Comparison of ENCODE assay signal across 19 cellular contexts in genomic region chr2:229610871-229611270, GRCh38.
A peak's percentile ranks its signal among the peaks of the same experiment; 100 is the strongest.
DNase-seq lines count a peak whose midpoint lies in the region; TF ChIP-seq lines count a peak whose summit lies in the region.
"Had no signal": no experiment of that assay in that cellular context is flagged by ENCODE, and none has a peak within 500 bp of the region (broad histone marks: within the 10 kb centered on the region; RNA-seq: fewer than 3 reads in every experiment).

No MANE protein-coding gene starts in this region.

- H3K36me3 Mint-ChIP-seq in MCF 10A (ENCODE audit: insufficient read depth, unreplicated experiment) = no peaks in the 10 kb centered on the region
- H3K36me3 Mint-ChIP-seq: activated naive CD4-positive, alpha-beta T cell treated with anti-CD3 and anti-CD28 coated beads, Interleukin-2, amount 50 U/mL, for 72 hours; brain had no signal

- intact Hi-C loops in MCF 10A (cut with micrococcal nuclease) = no loop called here
- intact Hi-C loops in breast epithelium (cut with DNase I; ENCODE audit: low total_unique reads) = no loop called here

- H3K27me3 Mint-ChIP-seq in MCF 10A (ENCODE audit: insufficient read depth, unreplicated experiment) = no peaks in the 10 kb centered on the region
- H3K27me3 Mint-ChIP-seq: activated CD4-positive, alpha-beta T cell treated with anti-CD3 and anti-CD28 coated beads, Interleukin-2, amount 10 ng/mL, durations not matched to agents 24 days and 14 days had no signal

- BruUV-seq in MCF 10A (replicated peaks; lab: Mats Ljungman, UMichigan) = no TSS peak

- H3K9me3 ChIP-seq in breast epithelium = no peaks in the 10 kb centered on the region
- no peaks in the 10 kb centered on the region for H3K9me3 ChIP-seq in SK-N-MC (ENCODE audit: low read depth, low read length)
- no peaks in the 10 kb centered on the region for H3K9me3 ChIP-seq in effector memory CD4-positive, alpha-beta T cell (ENCODE audit: control insufficient read depth, low read length)
- H3K9me3 ChIP-seq: neutrophil had no signal

- TF ChIP-seq POLR2A in breast epithelium (IDR thresholded peaks at IDR 0.05) = no peak

- H3K27me3 ChIP-seq in breast epithelium = no peaks in the 10 kb centered on the region
- no peaks in the 10 kb centered on the region for H3K27me3 ChIP-seq in effector memory CD4-positive, alpha-beta T cell (replicated peaks; ENCODE audit: control insufficient read depth, insufficient read depth, low read length, poor library complexity, severe bottlenecking)
- H3K27me3 ChIP-seq: neutrophil had no signal

- POLR2A ChIA-PET in MCF 10A (lab: Yijun Ruan, JAX) = interaction anchor here (0.6 kb wide), 1 partner anchor 1562 kb away, joined by 3 read pairs; no protein-coding TSS in a partner anchor

- no peak overlapping the region for H3K4me3 Mint-ChIP-seq in MCF 10A (ENCODE audit: unreplicated experiment)
- H3K4me3 Mint-ChIP-seq: activated CD4-positive, alpha-beta T cell treated with anti-CD3 and anti-CD28 coated beads, Interleukin-2, amount 10 ng/mL, durations not matched to agents 24 days and 14 days; activated T-helper 1 cell treated with anti-CD3 and anti-CD28 coated beads, Interleukin-12 subunit alpha, Interleukin-12 subunit beta, Interleukin-2, Interleukin-4 antibody, amounts not matched to agents 30 ng/mL and 10 ng/mL and 1 ng/mL, durations not matched to agents 14 hours and 24 hours and 36 hours; brain had no signal

- CTCF ChIA-PET in MCF 10A (lab: Yijun Ruan, JAX) = interaction anchor here (0.6 to 1.1 kb wide), 3 partner anchors 89 to 548 kb away, joined by 3 to 4 read pairs (median 3); no protein-coding TSS in a partner anchor

- H3K4me1 Mint-ChIP-seq in MCF 10A (ENCODE audit: insufficient read depth, unreplicated experiment) = no peaks in the 10 kb centered on the region
- H3K4me1 Mint-ChIP-seq: activated CD4-positive, alpha-beta T cell treated with anti-CD3 and anti-CD28 coated beads, Interleukin-2, amount 10 ng/mL, durations not matched to agents 24 days and 14 days had no signal

- no peak overlapping the region for H3K27ac ChIP-seq in breast epithelium
- H3K27ac ChIP-seq in SK-N-MC = peak overlapping the region; percentile 70
- H3K27ac ChIP-seq in effector memory CD4-positive, alpha-beta T cell (ENCODE audit: insufficient read depth, low read length, poor library complexity, severe bottlenecking) = no peak overlapping the region
- H3K27ac ChIP-seq: coronary artery, neutrophil had no signal

- H3K36me3 ChIP-seq in breast epithelium (no peaks in the 10 kb centered on the region), SK-N-MC (ENCODE audit: insufficient read depth, low read length) (no peaks in the 10 kb centered on the region)
- no peaks in the 10 kb centered on the region for H3K36me3 ChIP-seq in effector memory CD4-positive, alpha-beta T cell (ENCODE audit: control insufficient read depth, insufficient read depth, low read length)
- H3K36me3 ChIP-seq: neutrophil had no signal

- H3K9ac ChIP-seq in SK-N-MC (ENCODE audit: insufficient read length) = no peak overlapping the region

- no peak overlapping the region for H3K27ac Mint-ChIP-seq in MCF 10A (ENCODE audit: low read depth, unreplicated experiment)
- H3K27ac Mint-ChIP-seq: activated CD4-positive, alpha-beta T cell treated with anti-CD3 and anti-CD28 coated beads, Interleukin-2, amount 10 ng/mL, durations not matched to agents 24 days and 14 days; activated naive CD4-positive, alpha-beta T cell treated with anti-CD3 and anti-CD28 coated beads, Interleukin-2, amount 50 U/mL, for 72 hours; activated T-helper 1 cell treated with anti-CD3 and anti-CD28 coated beads, Interleukin-12 subunit alpha, Interleukin-12 subunit beta, Interleukin-2, Interleukin-4 antibody, amounts not matched to agents 30 ng/mL and 10 ng/mL and 1 ng/mL, durations not matched to agents 14 hours and 24 hours and 36 hours had no signal

- H3K4me3 ChIP-seq in breast epithelium = no peak overlapping the region
- peak overlapping the region; percentile 42 for H3K4me3 ChIP-seq in SK-N-MC
- no peak overlapping the region for H3K4me3 ChIP-seq in epithelial cell of esophagus (ENCODE audit: low read length)
- no peak overlapping the region for H3K4me3 ChIP-seq in effector memory CD4-positive, alpha-beta T cell (ENCODE audit: insufficient read depth, low read depth, low read length, poor library complexity, severe bottlenecking)
- H3K4me3 ChIP-seq: coronary artery had no signal

- DNase-seq in MCF 10A (ENCODE audit: unreplicated experiment) = peak; percentile 56
- DNase-seq in breast epithelium (ENCODE audit: low spot score in 2 of 2) = no peak
- peak; percentile 69 for DNase-seq in SK-N-MC (ENCODE audit: low read depth, low spot score)
- DNase-seq in epithelial cell of esophagus (ENCODE audit: low read depth) = peak; percentile 58
- no peak for DNase-seq in DMS79 (lab: John Stamatoyannopoulos, UW)
- DNase-seq in NCI-H748 (lab: John Stamatoyannopoulos, UW; ENCODE audit: unreplicated experiment) = no peak
- no peak for DNase-seq in effector memory CD4-positive, alpha-beta T cell
- no peak for DNase-seq in RKO (ENCODE audit: low spot score)
- DNase-seq: activated CD4-positive, alpha-beta T cell treated with anti-CD3 and anti-CD28 coated beads, Interleukin-2, amount 10 ng/mL, durations not matched to agents 24 days and 14 days; COR-L47; small intestine; stimulated activated CD4-positive, alpha-beta T cell treated with anti-CD3 and anti-CD28 coated beads, Interleukin-4, amount 100 ng/mL, for 1 hour; stimulated activated naive CD4-positive, alpha-beta T cell; T-helper 2 cell had no signal

- no peaks in the 10 kb centered on the region for H3K4me1 ChIP-seq in breast epithelium
- H3K4me1 ChIP-seq in effector memory CD4-positive, alpha-beta T cell (ENCODE audit: control insufficient read depth, insufficient read depth, low read length, poor library complexity, severe bottlenecking) = no peaks in the 10 kb centered on the region

- H3K9me3 Mint-ChIP-seq in MCF 10A (ENCODE audit: unreplicated experiment) = no peaks in the 10 kb centered on the region
- H3K9me3 Mint-ChIP-seq: activated CD4-positive, alpha-beta T cell treated with anti-CD3 and anti-CD28 coated beads, Interleukin-2, amount 10 ng/mL, durations not matched to agents 24 days and 14 days; activated naive CD4-positive, alpha-beta T cell treated with anti-CD3 and anti-CD28 coated beads, Interleukin-2, amount 50 U/mL, for 72 hours; activated T-helper 1 cell treated with anti-CD3 and anti-CD28 coated beads, Interleukin-12 subunit alpha, Interleukin-12 subunit beta, Interleukin-2, Interleukin-4 antibody, amounts not matched to agents 30 ng/mL and 10 ng/mL and 1 ng/mL, durations not matched to agents 14 hours and 24 hours and 36 hours; brain had no signal

- TF ChIP-seq CTCF in MCF 10A (IDR thresholded peaks at IDR 0.05; ENCODE audit: unreplicated experiment) (no peak), breast epithelium (IDR thresholded peaks at IDR 0.05) (no peak), epithelial cell of esophagus (IDR thresholded peaks at IDR 0.05; ENCODE audit: insufficient read depth, low read depth, low read length, missing control alignments) (no peak)

Comparison
In these comparisons a context has a peak if more than half of its experiments do, and no peak if none do; other contexts are left out.
1. DNase-seq: peak in MCF 10A (single experiment), SK-N-MC (single experiment) and epithelial cell of esophagus (single experiment); none in breast epithelium (0 of 2), DMS79 (single experiment), NCI-H748 (single experiment), effector memory CD4-positive, alpha-beta T cell (0 of 3) and RKO (single experiment).